In genomic region chr2:160389875-160390274, GRCh38 we compare ENCODE assay signal across 11 cellular contexts.
DNase-seq lines count a peak whose midpoint lies in the region; ATAC-seq and TF ChIP-seq lines count a peak whose summit lies in the region.
"Had no signal": no experiment of that assay in that cellular context is flagged by ENCODE, and none has a peak within 500 bp of the region (broad histone marks: within the 10 kb centered on the region; RNA-seq: fewer than 3 reads in every experiment).

No MANE protein-coding gene starts in this region.

- DNase-seq in AG10803 (ENCODE audit: low read depth) (peak; percentile 86), Kasumi-1 (lab: John Stamatoyannopoulos, UW) (peak; percentile 16 to 21), dedifferentiated amniotic fluid mesenchymal stem cell (ENCODE audit: extremely low spot score) (peak; percentile 67), omental fat pad (ENCODE audit: low spot score) (no peak), cerebellar nuclear complex (lab: John Stamatoyannopoulos, UW) (no peak), GM10248 (ENCODE audit: extremely low spot score) (no peak)
- no peak for DNase-seq in activated CD4-positive, alpha-beta T cell treated with anti-CD3 and anti-CD28 coated beads for 48 hours
- DNase-seq: activated effector memory CD4-positive, alpha-beta T cell treated with anti-CD3 and anti-CD28 coated beads, Interleukin-2, amount 50 U/mL, for 16 hours; NCI-H2081; stimulated activated CD4-positive, alpha-beta T cell treated with anti-CD3 and anti-CD28 coated beads, Interleukin-15, amount 100 ng/mL, for 24 hours had no signal

- POLR2A ChIA-PET in GM10248 (lab: Yijun Ruan, JAX), result no interaction called here

- TF ChIP-seq CTCF in AG10803 (conservative IDR thresholded peaks at IDR 0.05; ENCODE audit: low read length), result no peak
- TF ChIP-seq CTCF in omental fat pad (IDR thresholded peaks at IDR 0.05), result no peak
- no peak for TF ChIP-seq CTCF in GM10248 (IDR thresholded peaks at IDR 0.05; ENCODE audit: control extremely low read depth, extremely low read depth, low read depth, missing control alignments)

- H3K4me3 ChIP-seq in AG10803 (ENCODE audit: low read length), result no peak overlapping the region

- ATAC-seq in omental fat pad (ENCODE audit: low FRiP score) (peak; percentile 38), GM19324 (IDR thresholded peaks at IDR 0.05; ENCODE audit: low FRiP score, unreplicated experiment) (no peak)

- CTCF ChIA-PET in GM10248 (lab: Yijun Ruan, JAX), result interaction anchor here (0.7 to 1.1 kb wide), 2 partner anchors 14 to 529 kb away, joined by 3 read pairs; no protein-coding TSS in a partner anchor

Comparison
In these comparisons a context has a peak if more than half of its experiments do, and no peak if none do; other contexts are left out.
1. DNase-seq: peak in AG10803 (single experiment), Kasumi-1 (2 of 2) and dedifferentiated amniotic fluid mesenchymal stem cell (single experiment); none in omental fat pad (single experiment), cerebellar nuclear complex (0 of 2), GM10248 (single experiment) and activated CD4-positive, alpha-beta T cell treated with anti-CD3 and anti-CD28 coated beads for 48 hours (single experiment).